In the genomic region with DNA sequence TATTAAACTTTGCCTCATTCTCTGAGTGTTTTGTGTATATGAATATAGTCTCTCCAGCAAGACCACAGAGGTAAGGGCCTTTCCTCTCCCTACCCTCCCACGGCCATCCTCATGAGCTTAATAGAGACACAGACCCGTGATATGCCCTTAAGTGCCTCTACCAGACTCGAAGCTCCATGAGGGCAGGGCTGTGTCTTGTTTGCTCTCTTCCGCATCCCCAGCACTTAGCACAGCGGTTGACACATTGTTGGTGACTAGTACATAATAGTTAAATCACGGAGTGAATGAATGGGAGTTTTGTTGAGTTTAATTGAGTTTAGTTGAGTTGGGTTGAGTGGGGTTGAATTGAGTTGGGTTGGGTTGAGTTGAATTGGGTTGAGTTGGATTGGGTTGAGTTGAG, we compare ENCODE assay signal across 1 cellular context.
TF ChIP-seq lines count a peak whose summit lies in the region.

No MANE protein-coding gene starts in this region.

TF ChIP-seq in K562, 482 proteins besides CTCF, POLR2A, EP300 and RAD21 (continued from another document):
- TF ChIP-seq TRIM24 (IDR thresholded peaks at IDR 0.05) (0 out of 4 replicates have a peak, but pooled peaks of 1 of the 2 experiments have one; percentile 29), TRIM28 (IDR thresholded peaks at IDR 0.05) (peak; percentile 74; the same call in 1 of the 2 replicates), EP400 (IDR thresholded peaks at IDR 0.05) (no peak), EHMT2 (IDR thresholded peaks at IDR 0.05) (peak; percentile 71), SETDB1 (IDR thresholded peaks at IDR 0.05; ENCODE audit: low read length) (no peak), ZNF316 (IDR thresholded peaks at IDR 0.05) (peak; percentile 79), SRSF9 (IDR thresholded peaks at IDR 0.05; ENCODE audit: borderline replicate concordance, low read depth, low read length) (no peak), PHB2 (IDR thresholded peaks at IDR 0.05; ENCODE audit: low read depth) (no peak)
TF ChIP-seq in K562: peak in this region for 4.
